In the genomic region with DNA sequence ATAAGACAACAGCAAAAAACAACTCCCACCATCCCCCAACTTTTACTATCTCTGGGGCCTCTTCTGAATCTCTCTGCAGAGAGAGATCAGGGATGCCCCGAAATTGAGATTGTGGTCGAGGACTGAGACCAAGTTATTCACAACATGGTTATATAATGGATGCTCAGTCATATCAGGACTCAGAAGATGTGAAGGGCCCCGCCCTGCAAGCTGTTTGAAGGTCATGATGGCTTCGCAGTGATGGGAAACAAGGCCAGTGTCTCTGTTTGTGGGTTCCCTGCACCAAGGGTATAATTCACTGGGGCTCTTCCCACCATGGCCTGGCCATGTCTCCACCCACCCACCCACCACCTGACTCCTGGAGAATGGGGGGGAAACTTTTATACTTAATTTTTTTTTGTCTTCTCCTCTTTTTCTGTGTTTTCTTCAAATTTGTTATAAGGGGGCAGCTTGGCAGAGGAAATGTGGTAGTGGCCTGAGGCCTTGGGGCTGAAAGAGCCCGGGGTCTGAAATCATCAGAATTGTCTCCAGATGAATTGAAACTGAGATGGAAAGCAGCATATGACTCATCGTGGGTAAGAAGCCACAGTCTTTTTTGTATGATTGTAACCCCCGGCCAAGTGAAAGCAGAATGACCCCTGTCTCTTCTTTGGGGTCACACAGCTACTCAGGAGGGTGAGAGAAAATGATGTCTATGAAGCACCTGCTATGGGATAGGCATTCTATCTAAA, we compare ENCODE assay signal across 8 cellular contexts. TPM values are rescaled to one million over a fixed set of nuclear protein-coding genes. Genes with fewer than 3 reads are reported as not detected.
A peak's percentile ranks its signal among the peaks of the same experiment; 100 is the strongest.
DNase-seq lines count a peak whose midpoint lies in the region; ATAC-seq lines count a peak whose summit lies in the region.

No MANE protein-coding gene starts in this region.

- H3K4me1 Mint-ChIP-seq in activated naive CD8-positive, alpha-beta T cell treated with anti-CD3 and anti-CD28 coated beads for 36 hours, result peaks cover 84% of the 10 kb centered on the region

- H3K9me3 Mint-ChIP-seq in activated naive CD8-positive, alpha-beta T cell treated with anti-CD3 and anti-CD28 coated beads for 36 hours, result peaks cover 4% of the 10 kb centered on the region

- H3K27ac Mint-ChIP-seq in activated naive CD8-positive, alpha-beta T cell treated with anti-CD3 and anti-CD28 coated beads for 36 hours, result peak overlapping the region; percentile 98

- peak; percentile 37 for DNase-seq in AG08395 (ENCODE audit: low spot score)
- peak; percentile 80 for DNase-seq in activated naive CD8-positive, alpha-beta T cell treated with anti-CD3 and anti-CD28 coated beads for 36 hours
- no peak for DNase-seq in D341Med (ENCODE audit: low spot score)
- no peak for DNase-seq in NCI-H1694 (lab: John Stamatoyannopoulos, UW)
- no peak for DNase-seq in Right ventricle myocardium superior
- DNase-seq in NOMO-1 treated with DMSO at 0.1 percent for 48 hours (lab: John Stamatoyannopoulos, UW; ENCODE audit: unreplicated experiment), result no peak

- peaks cover 26% of the 10 kb centered on the region for H3K36me3 Mint-ChIP-seq in activated naive CD8-positive, alpha-beta T cell treated with anti-CD3 and anti-CD28 coated beads for 36 hours

- ATAC-seq in GM19455 (IDR thresholded peaks at IDR 0.05; ENCODE audit: unreplicated experiment) (peak; percentile 68), HG03457 (IDR thresholded peaks at IDR 0.05; ENCODE audit: unreplicated experiment) (peak; percentile 49), Right ventricle myocardium superior (ENCODE audit: poor library complexity) (no peak)

- no peaks in the 10 kb centered on the region for H3K27me3 Mint-ChIP-seq in activated naive CD8-positive, alpha-beta T cell treated with anti-CD3 and anti-CD28 coated beads for 36 hours

- intact Hi-C loops in Right ventricle myocardium superior (cut with DNase I), result no loop called here

- peak overlapping the region; percentile 62 for H3K4me3 Mint-ChIP-seq in activated naive CD8-positive, alpha-beta T cell treated with anti-CD3 and anti-CD28 coated beads for 36 hours

RNA-seq across cellular contexts. Expression of a gene that starts 15.0 kb away (rescaled TPM):
- under 1 TPM; 0.70 to 0.80 TPM for total RNA-seq in activated naive CD8-positive, alpha-beta T cell treated with anti-CD3 and anti-CD28 coated beads for 36 hours
- not detected for total RNA-seq in Right ventricle myocardium superior

RNA-seq across cellular contexts. Expression of a gene that starts 39.4 kb away (rescaled TPM):
- total RNA-seq in activated naive CD8-positive, alpha-beta T cell treated with anti-CD3 and anti-CD28 coated beads for 36 hours, result not detected
- not detected for total RNA-seq in Right ventricle myocardium superior

Comparison
In these comparisons a context has a peak if more than half of its experiments do, and no peak if none do; other contexts are left out.
1. DNase-seq: peak in AG08395 (single experiment) and activated naive CD8-positive, alpha-beta T cell treated with anti-CD3 and anti-CD28 coated beads for 36 hours (single experiment); none in D341Med (single experiment), NCI-H1694 (single experiment), Right ventricle myocardium superior (single experiment) and NOMO-1 treated with DMSO at 0.1 percent for 48 hours (single experiment).